In the genomic region with DNA sequence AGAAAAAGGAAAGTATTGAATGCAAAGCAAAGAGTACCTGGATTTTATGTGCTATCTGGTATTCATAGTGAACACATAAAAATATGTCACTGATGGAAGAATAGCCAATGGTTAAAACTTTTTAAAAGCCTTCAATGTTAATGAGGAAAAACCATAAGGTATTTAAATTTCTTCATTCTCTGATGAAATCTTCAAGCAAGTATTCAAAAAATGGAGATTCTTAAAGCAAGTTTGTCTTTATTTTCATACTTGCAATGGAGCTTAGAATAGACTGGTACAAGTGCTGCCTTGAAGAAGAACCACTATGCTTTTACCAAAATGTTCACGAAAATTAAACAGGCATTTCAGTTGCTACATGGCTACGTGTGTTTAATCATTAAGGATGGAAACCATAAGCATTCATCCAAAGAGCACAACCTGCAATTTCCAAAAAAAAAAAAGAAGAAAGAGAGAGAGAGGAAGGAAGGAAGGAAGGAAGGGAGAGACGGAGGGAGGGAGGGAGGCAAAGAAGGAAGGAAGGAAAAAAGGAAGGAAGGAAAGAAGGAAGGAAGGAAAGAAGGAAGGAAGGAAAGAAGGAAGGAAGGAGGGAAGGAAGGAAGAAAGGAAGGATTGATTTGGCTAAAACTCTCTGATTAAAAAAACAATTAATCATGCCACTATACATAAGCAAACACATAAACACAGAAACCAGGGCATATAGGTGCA, we compare ENCODE assay signal across 21 cellular contexts. TPM values are rescaled to one million over a fixed set of nuclear protein-coding genes. Genes with fewer than 3 reads are reported as not detected.
DNase-seq lines count a peak whose midpoint lies in the region; ATAC-seq, FAIRE-seq and TF ChIP-seq lines count a peak whose summit lies in the region.
"Had no signal": no experiment of that assay in that cellular context is flagged by ENCODE, and none has a peak within 500 bp of the region (broad histone marks: within the 10 kb centered on the region; RNA-seq: fewer than 3 reads in every experiment).

No MANE protein-coding gene starts in this region.

- H3K9me1 ChIP-seq in IMR-90 (ENCODE audit: insufficient read depth, low read length) = no peaks in the 10 kb centered on the region; the same call in 1 of the 2 replicates

- H2AK5ac ChIP-seq in IMR-90 (ENCODE audit: low read depth, low read length) = peak overlapping the region; percentile 25; the same call in 1 of the 2 replicates

- FAIRE-seq in astrocyte (lab: Jason Lieb, UNC) = no peak

- H3K4me1 ChIP-seq in ACC112 (ENCODE audit: control insufficient read depth, insufficient read depth, low read length, unreplicated experiment) (peaks cover 35% of the 10 kb centered on the region), IMR-90 (ENCODE audit: control insufficient read depth, insufficient read depth, low read length) (peaks cover 12% of the 10 kb centered on the region), astrocyte (ENCODE audit: insufficient read depth, low read length) (peaks cover 27% of the 10 kb centered on the region)
- H3K4me1 ChIP-seq: HAP-1, SJCRH30 had no signal

- H3K27me3 ChIP-seq in ACC112 (ENCODE audit: insufficient read depth, low read length) = no peaks in the 10 kb centered on the region
- no peaks in the 10 kb centered on the region for H3K27me3 ChIP-seq in IMR-90 (ENCODE audit: control insufficient read depth, insufficient read depth, low read length)
- H3K27me3 ChIP-seq in astrocyte (ENCODE audit: insufficient read depth, low read length) = no peaks in the 10 kb centered on the region
- H3K27me3 ChIP-seq: SJCRH30 had no signal

- no peak for TF ChIP-seq POLR2A in IMR-90 (IDR thresholded peaks at IDR 0.05; ENCODE audit: low read depth, low read length)

- H3K9me3 ChIP-seq in IMR-90 (ENCODE audit: control insufficient read depth, insufficient read depth, low read length) = no peaks in the 10 kb centered on the region
- H3K9me3 ChIP-seq in astrocyte (ENCODE audit: insufficient read depth, low read depth, low read length) = no peaks in the 10 kb centered on the region
- H3K9me3 ChIP-seq: HAP-1, SJCRH30 had no signal

- H2BK5ac ChIP-seq in IMR-90 (ENCODE audit: low read depth, low read length, poor library complexity, severe bottlenecking) = peak overlapping the region; percentile 92

- H3K18ac ChIP-seq in IMR-90 (ENCODE audit: low read depth, low read length) = peak overlapping the region; percentile 93

- H2AFZ ChIP-seq in ACC112 (ENCODE audit: low read length, unreplicated experiment) (no peak overlapping the region), IMR-90 (replicated peaks; ENCODE audit: low read length, poor library complexity) (no peak overlapping the region), astrocyte (ENCODE audit: low read depth, low read length) (no peak overlapping the region)

- in situ Hi-C loops in IMR-90 (cut with MboI; ENCODE audit: low sequenced_read_pairs) = no loop called here

- H4K5ac ChIP-seq in IMR-90 (ENCODE audit: low read depth, low read length) = peak overlapping the region; percentile 84; the same call in 1 of the 2 replicates

- no TSS peak for BruUV-seq in IMR-90 (replicated peaks; lab: Mats Ljungman, UMichigan)

- no peaks in the 10 kb centered on the region for H4K20me1 ChIP-seq in IMR-90 (ENCODE audit: insufficient read depth, low read length)
- H4K20me1 ChIP-seq in astrocyte (ENCODE audit: insufficient read depth, low read length) = no peaks in the 10 kb centered on the region

- 100% methylated on average over 1 of the region's 3 CpGs; no CpG with 5 or more reads in 1 of the 2 experiments for WGBS in IMR-90 (ENCODE audit: extremely low coverage in 2 of 2, insufficient read length in 1 of 2), 2 experiments

- peaks cover 16 to 51% of the 10 kb centered on the region in 2 experiments for H3K79me1 ChIP-seq in IMR-90 (ENCODE audit: low read depth in 1 of 2, low read length in 2 of 2)

- peak overlapping the region; percentile 66; the same call in 1 of the 2 replicates for H2BK20ac ChIP-seq in IMR-90 (ENCODE audit: low read depth, low read length)

- ATAC-seq in IMR-90 (ENCODE audit: low read depth) (no peak), left ventricle myocardium superior (no peak)

- peak overlapping the region; percentile 48; the same call in 1 of the 2 replicates for H3K9ac ChIP-seq in IMR-90 (ENCODE audit: low read depth, low read length)
- H3K9ac ChIP-seq in astrocyte (ENCODE audit: low read length) = peak overlapping the region; percentile 48

- no peak for DNase-seq in IMR-90
- no peak for DNase-seq in astrocyte (ENCODE audit: low read depth)
- DNase-seq in mesothelial cell of epicardium (ENCODE audit: low spot score in 2 of 2, unreplicated experiment in 2 of 2) = no peak
- no peak for DNase-seq in NCI-H526 treated with DMSO at 0.1 percent for 48 hours (lab: John Stamatoyannopoulos, UW)
- no peak for DNase-seq in NCI-H1417 (lab: John Stamatoyannopoulos, UW)
- DNase-seq in left ventricle myocardium superior = no peak
- no peak for DNase-seq in T1000 (lab: John Stamatoyannopoulos, UW)
- DNase-seq: CD4-positive, alpha-beta memory T cell; DMS153; GF-D8; KG1; MV-4-11; NCI-H1436; NCI-H1930; NCI-H446; NK-92 treated with Interleukin-12 subunit alpha and Interleukin-12 subunit beta, amount 100 ng/mL, for 24 hours; SJCRH30; SW 1271 had no signal

- POLR2A ChIA-PET in IMR-90 (lab: Charles Lee; ENCODE audit: unreplicated experiment) = no interaction called here

- H3K4me1 Mint-ChIP-seq in astrocyte (ENCODE audit: low read depth, unreplicated experiment) = peaks cover 41% of the 10 kb centered on the region
- peaks cover 53% of the 10 kb centered on the region for H3K4me1 Mint-ChIP-seq in mesothelial cell of epicardium
- H3K4me1 Mint-ChIP-seq: CD4-positive, alpha-beta memory T cell had no signal

- dilution Hi-C loops in IMR-90 (cut with HindIII; ENCODE audit: low sequenced_read_pairs, unreplicated experiment) = no loop called here

- H3K9me3 Mint-ChIP-seq in astrocyte (ENCODE audit: unreplicated experiment) (peaks cover 1% of the 10 kb centered on the region), mesothelial cell of epicardium (peaks cover 7% of the 10 kb centered on the region)
- H3K9me3 Mint-ChIP-seq: CD4-positive, alpha-beta memory T cell had no signal

- H4K91ac ChIP-seq in IMR-90 (ENCODE audit: insufficient read depth, low read depth, low read length) = peak overlapping the region; percentile 43

- H3K56ac ChIP-seq in IMR-90 (ENCODE audit: extremely low read depth, insufficient read depth, low read length) = peak overlapping the region; percentile 79

- H3K36me3 Mint-ChIP-seq in astrocyte (ENCODE audit: low read depth, unreplicated experiment) (peaks cover 4% of the 10 kb centered on the region), mesothelial cell of epicardium (peaks cover 2% of the 10 kb centered on the region)
- H3K36me3 Mint-ChIP-seq: CD4-positive, alpha-beta memory T cell had no signal

- H3K4me2 ChIP-seq in IMR-90 (ENCODE audit: low read depth, low read length) (peak overlapping the region; percentile 93), astrocyte (ENCODE audit: low read length) (peak overlapping the region; percentile 41)

- H3K4me3 ChIP-seq in ACC112 (ENCODE audit: low read depth, low read length) = peak overlapping the region; percentile 64; the same call in 1 of the 2 replicates
- H3K4me3 ChIP-seq in IMR-90 (ENCODE audit: insufficient read depth, low read depth, low read length) = no peak overlapping the region
- no peak overlapping the region for H3K4me3 ChIP-seq in astrocyte (ENCODE audit: insufficient read depth, low read depth, low read length)
- H3K4me3 ChIP-seq: HAP-1, SJCRH30 had no signal

- H4K8ac ChIP-seq in IMR-90 (ENCODE audit: low read depth in 2 of 2, low read length in 2 of 2) = peak overlapping the region; percentile 60 to 77

- peak overlapping the region; percentile 44 for H3K27ac ChIP-seq in ACC112 (ENCODE audit: low read depth, low read length)
- H3K27ac ChIP-seq in IMR-90 (ENCODE audit: insufficient read depth, low read length) = peak overlapping the region; percentile 73; the same call in 1 of the 2 replicates
- peak overlapping the region; percentile 64 for H3K27ac ChIP-seq in astrocyte (ENCODE audit: low read depth, low read length)
- H3K27ac ChIP-seq: RWPE1, SJCRH30 had no signal

- H3K36me3 ChIP-seq in ACC112 (ENCODE audit: insufficient read depth, low read length) = no peaks in the 10 kb centered on the region
- no peaks in the 10 kb centered on the region for H3K36me3 ChIP-seq in IMR-90 (ENCODE audit: control insufficient read depth, insufficient read depth, low read length)
- H3K36me3 ChIP-seq in astrocyte (ENCODE audit: insufficient read depth, low read length) = no peaks in the 10 kb centered on the region
- H3K36me3 ChIP-seq: HAP-1 had no signal

- H3K27ac Mint-ChIP-seq in astrocyte (ENCODE audit: unreplicated experiment) = peak overlapping the region; percentile 81
- peak overlapping the region; percentile 96 for H3K27ac Mint-ChIP-seq in mesothelial cell of epicardium
- H3K27ac Mint-ChIP-seq: CD4-positive, alpha-beta memory T cell had no signal

- peak overlapping the region; percentile 94 for H2BK120ac ChIP-seq in IMR-90 (ENCODE audit: low read depth, low read length)

- CTCF ChIA-PET in IMR-90 (lab: Yijun Ruan, JAX) = no interaction called here

- H2AK9ac ChIP-seq in IMR-90 (replicated peaks; ENCODE audit: low read depth, low read length, poor library complexity) = no peak overlapping the region

- H2BK15ac ChIP-seq in IMR-90 (ENCODE audit: low read depth, low read length) = peak overlapping the region; percentile 57; the same call in 2 of the 3 replicates

- intact Hi-C loops in IMR-90 (cut with micrococcal nuclease) = loop anchor here (5.0 kb wide), 1 partner anchor 167 kb away; no protein-coding TSS in a partner anchor
- intact Hi-C loops in left ventricle myocardium superior (cut with micrococcal nuclease) = no loop called here

- peak overlapping the region; percentile 67; the same call in 1 of the 2 replicates for H3K14ac ChIP-seq in IMR-90 (replicated peaks; ENCODE audit: low read depth, low read length)

- TF ChIP-seq RAD21 in IMR-90 (IDR thresholded peaks at IDR 0.05; ENCODE audit: low read length) = no peak

- H3K4ac ChIP-seq in IMR-90 (ENCODE audit: low read depth, low read length) = peak overlapping the region; percentile 84; the same call in 1 of the 2 replicates

- H3K79me2 ChIP-seq in ACC112 (ENCODE audit: control insufficient read depth, insufficient read depth, low read length, unreplicated experiment) = peaks cover 36% of the 10 kb centered on the region
- H3K79me2 ChIP-seq in astrocyte (ENCODE audit: insufficient read depth, low read length) = peaks cover 92% of the 10 kb centered on the region

- peak overlapping the region; percentile 5; the same call in 1 of the 2 replicates for H3K23ac ChIP-seq in IMR-90 (ENCODE audit: low read depth, low read length)

- peak overlapping the region; percentile 36 for H3K4me3 Mint-ChIP-seq in astrocyte (ENCODE audit: unreplicated experiment)
- no peak overlapping the region for H3K4me3 Mint-ChIP-seq in mesothelial cell of epicardium
- H3K4me3 Mint-ChIP-seq: CD4-positive, alpha-beta memory T cell had no signal

- H3K27me3 Mint-ChIP-seq in astrocyte (ENCODE audit: low read depth, unreplicated experiment) = no peaks in the 10 kb centered on the region
- H3K27me3 Mint-ChIP-seq in mesothelial cell of epicardium (ENCODE audit: low read depth) = no peaks in the 10 kb centered on the region

- TF ChIP-seq CTCF in IMR-90 (conservative IDR thresholded peaks at IDR 0.05; ENCODE audit: low read depth, low read length) = no peak
- no peak for TF ChIP-seq CTCF in astrocyte (IDR thresholded peaks at IDR 0.05; ENCODE audit: insufficient read depth, low read depth, low read length)
- no peak for TF ChIP-seq CTCF in mesothelial cell of epicardium (IDR thresholded peaks at IDR 0.05; ENCODE audit: unreplicated experiment)

RNA-seq across cellular contexts. Expression of a gene that starts 17.6 kb away (rescaled TPM):
- total RNA-seq in IMR-90 (2012; rRNA removed) = 7.5 and 9.0 TPM in 2 replicates
- 8.8 and 11.9 TPM in 2 replicates for polyA plus RNA-seq in IMR-90 (2012; rRNA removed)
- 4.1 and 14.2 TPM in 2 replicates for polyA plus RNA-seq in IMR-90 (2012; cell fraction: cytosol; rRNA removed)
- polyA plus RNA-seq in IMR-90 (2012; cell fraction: nucleus; rRNA removed; ENCODE audit: low replicate concordance) = 16.3 and 27.2 TPM in 2 replicates
- 7.6 and 8.7 TPM in 2 replicates for total RNA-seq in astrocyte
- 8.8 to 10.2 TPM (median 10.2 TPM) in 3 replicates for total RNA-seq in mesothelial cell of epicardium
- total RNA-seq in left ventricle myocardium superior = 0.57 TPM
